ENCODE assay signal across 15 cellular contexts in genomic region chr1:40773748-40774265, GRCh38. TPM values are rescaled to one million over a fixed set of nuclear protein-coding genes. Genes with fewer than 3 reads are reported as not detected.
DNase-seq lines count a peak whose midpoint lies in the region; ATAC-seq, FAIRE-seq and TF ChIP-seq lines count a peak whose summit lies in the region.
"Had no signal": no experiment of that assay in that cellular context is flagged by ENCODE, and none has a peak within 500 bp of the region (broad histone marks: within the 10 kb centered on the region; RNA-seq: fewer than 3 reads in every experiment).

No MANE protein-coding gene starts in this region.

- no peak overlapping the region for H2AFZ ChIP-seq in endothelial cell of umbilical vein (ENCODE audit: low read depth, low read length)

- H3K4me1 ChIP-seq in endothelial cell of umbilical vein (ENCODE audit: control insufficient read depth, extremely low read depth, insufficient read depth, low read length), result no peaks in the 10 kb centered on the region
- no peaks in the 10 kb centered on the region for H3K4me1 ChIP-seq in pancreas
- H3K4me1 ChIP-seq: HAP-1 had no signal

- CTCF ChIA-PET in activated naive CD4-positive, alpha-beta T cell treated with anti-CD3 and anti-CD28 coated beads, Interleukin-2, amount 10 ng/mL, durations not matched to agents 7 days and 5 days (lab: Charles Lee), result interaction anchor here (0.7 to 7.3 kb wide), 38 partner anchors 9 to 193 kb away, joined by 3 to 139 read pairs (median 5); no protein-coding TSS in a partner anchor
- CTCF ChIA-PET in endothelial cell of umbilical vein (lab: Charles Lee), result interaction anchor here (0.6 to 6.7 kb wide), 52 partner anchors 8 to 230 kb away, joined by 3 to 235 read pairs (median 5); partner anchors contain the start of genes CITED4 and NFYC

- H3K36me3 Mint-ChIP-seq in activated naive CD4-positive, alpha-beta T cell treated with anti-CD3 and anti-CD28 coated beads, Interleukin-2, amount 10 ng/mL, durations not matched to agents 7 days and 5 days, result peaks cover 51% of the 10 kb centered on the region

- H3K27me3 ChIP-seq in endothelial cell of umbilical vein (ENCODE audit: control insufficient read depth in 2 of 2, insufficient read depth in 2 of 2, low read length in 2 of 2), result no peaks in the 10 kb centered on the region
- no peaks in the 10 kb centered on the region for H3K27me3 ChIP-seq in pancreas
- H3K27me3 ChIP-seq: body of pancreas, esophagus squamous epithelium, Peyer's patch had no signal

- BruUV-seq in endothelial cell of umbilical vein (replicated peaks; lab: Mats Ljungman, UMichigan), result no TSS peak

- peaks cover 4% of the 10 kb centered on the region for H3K9me3 Mint-ChIP-seq in activated naive CD4-positive, alpha-beta T cell treated with anti-CD3 and anti-CD28 coated beads, Interleukin-2, amount 10 ng/mL, durations not matched to agents 7 days and 5 days

- H3K4me1 Mint-ChIP-seq in activated naive CD4-positive, alpha-beta T cell treated with anti-CD3 and anti-CD28 coated beads, Interleukin-2, amount 10 ng/mL, durations not matched to agents 7 days and 5 days, result peaks cover 24% of the 10 kb centered on the region

- H3K4me2 ChIP-seq in endothelial cell of umbilical vein (ENCODE audit: insufficient read depth, low read length), result no peak overlapping the region

- intact Hi-C loops in endothelial cell of umbilical vein (cut with micrococcal nuclease), result loop anchor here (1.0 to 5.0 kb wide), 5 partner anchors 67 to 178 kb away; partner anchors contain the start of gene NFYC
- intact Hi-C loops in pancreas (cut with DNase I), result no loop called here

- H3K27ac ChIP-seq in endothelial cell of umbilical vein (ENCODE audit: insufficient read depth, low read depth, low read length) (no peak overlapping the region), pancreas (no peak overlapping the region)
- H3K27ac ChIP-seq: body of pancreas, esophagus squamous epithelium, thoracic aorta had no signal

- POLR2A ChIA-PET in endothelial cell of umbilical vein (lab: Charles Lee), result no interaction called here

- no peak for FAIRE-seq in endothelial cell of umbilical vein (lab: Jason Lieb, UNC)
- no peak for FAIRE-seq in pancreas (lab: Jason Lieb, UNC)

- no peak for TF ChIP-seq CTCF in endothelial cell of umbilical vein (IDR thresholded peaks at IDR 0.05; ENCODE audit: extremely low read depth in 1 of 2, insufficient read depth in 1 of 2, low read depth in 1 of 2, low read length in 2 of 2)
- no peak for TF ChIP-seq CTCF in pancreas (IDR thresholded peaks at IDR 0.05)

- no peaks in the 10 kb centered on the region for H3K27me3 Mint-ChIP-seq in activated naive CD4-positive, alpha-beta T cell treated with anti-CD3 and anti-CD28 coated beads, Interleukin-2, amount 10 ng/mL, durations not matched to agents 7 days and 5 days

- peak; percentile 8 for DNase-seq in activated naive CD4-positive, alpha-beta T cell treated with anti-CD3 and anti-CD28 coated beads, Interleukin-2, amount 10 ng/mL, durations not matched to agents 7 days and 5 days
- no peak for DNase-seq in activated naive CD4-positive, alpha-beta T cell (lab: John Stamatoyannopoulos, UW)
- DNase-seq in NCI-H146 (lab: John Stamatoyannopoulos, UW) (peak; percentile 49), endothelial cell of umbilical vein (ENCODE audit: low read depth, low spot score) (peak; percentile 8), pancreas (no peak), hippocampal formation (lab: John Stamatoyannopoulos, UW) (no peak)
- no peak for DNase-seq in activated CD4-positive, CD25-positive, alpha-beta regulatory T cell treated with anti-CD3 and anti-CD28 coated beads, Interleukin-2, amount 50 U/mL, for 72 hours
- DNase-seq: esophagus squamous epithelium had no signal

- H3K9me3 ChIP-seq in endothelial cell of umbilical vein (replicated peaks; ENCODE audit: control insufficient read depth, insufficient read depth, low read length) (no peaks in the 10 kb centered on the region), pancreas (no peaks in the 10 kb centered on the region)
- H3K9me3 ChIP-seq: body of pancreas, Peyer's patch, thoracic aorta had no signal

- 39 to 46% methylated on average over 6 of the region's 6 CpGs for WGBS in pancreas, 2 donors

- H3K36me3 ChIP-seq in endothelial cell of umbilical vein (ENCODE audit: control insufficient read depth in 2 of 2, extremely low read depth in 1 of 2, insufficient read depth in 2 of 2, low read length in 2 of 2), result peaks cover 0 to 6% of the 10 kb centered on the region in 2 experiments
- H3K36me3 ChIP-seq in pancreas, result peaks cover 0 to 16% (median 0%) of the 10 kb centered on the region in 3 donors

- ATAC-seq in pancreas (peak; percentile 23 to 56 (median 32)), GM18502 (IDR thresholded peaks at IDR 0.05; ENCODE audit: poor library complexity, unreplicated experiment) (no peak)

- dilution Hi-C loops in endothelial cell of umbilical vein (cut with MboI; ENCODE audit: extremely low pct_ligation_motif_present, low sequenced_read_pairs), result no loop called here

- H3K79me2 ChIP-seq in endothelial cell of umbilical vein (ENCODE audit: control insufficient read depth, insufficient read depth, low read length), result no peaks in the 10 kb centered on the region

- no peaks in the 10 kb centered on the region for H4K20me1 ChIP-seq in endothelial cell of umbilical vein (replicated peaks; ENCODE audit: control insufficient read depth, extremely low read depth, insufficient read depth, low read length)

- no peaks in the 10 kb centered on the region for H3K9me1 ChIP-seq in endothelial cell of umbilical vein (replicated peaks; ENCODE audit: control insufficient read depth, extremely low read depth, insufficient read depth, low read length)

- TF ChIP-seq POLR2A in endothelial cell of umbilical vein (IDR thresholded peaks at IDR 0.05; ENCODE audit: low read depth, low read length), result no peak

- no peak overlapping the region for H3K27ac Mint-ChIP-seq in activated naive CD4-positive, alpha-beta T cell treated with anti-CD3 and anti-CD28 coated beads, Interleukin-2, amount 10 ng/mL, durations not matched to agents 7 days and 5 days

- H3K4me3 Mint-ChIP-seq in activated naive CD4-positive, alpha-beta T cell treated with anti-CD3 and anti-CD28 coated beads, Interleukin-2, amount 10 ng/mL, durations not matched to agents 7 days and 5 days, result no peak overlapping the region

- H3K4me3 ChIP-seq in endothelial cell of umbilical vein (replicated peaks in 1 of 3; ENCODE audit: insufficient read depth in 1 of 3, low read depth in 1 of 3, low read length in 3 of 3) (no peak overlapping the region), pancreas (no peak overlapping the region)
- H3K4me3 ChIP-seq: body of pancreas, esophagus squamous epithelium, HAP-1, Peyer's patch, thoracic aorta had no signal

- no peak overlapping the region for H3K9ac ChIP-seq in endothelial cell of umbilical vein (replicated peaks; ENCODE audit: extremely low read depth, insufficient read depth, low read length)

TF ChIP-seq in endothelial cell of umbilical vein, 7 proteins besides CTCF, POLR2A, EP300 and RAD21:
- TF ChIP-seq POLR2AphosphoS5 (IDR thresholded peaks at IDR 0.05; ENCODE audit: insufficient read depth, low read depth, low read length), result no peak
- TF ChIP-seq JUN (IDR thresholded peaks at IDR 0.05; ENCODE audit: borderline replicate concordance, insufficient read depth, insufficient read length, low read depth), result no peak
- no peak for TF ChIP-seq EZH2 (IDR thresholded peaks at IDR 0.05; ENCODE audit: borderline replicate concordance, low read depth, low read length, severe bottlenecking)
- TF ChIP-seq MAX (IDR thresholded peaks at IDR 0.05; ENCODE audit: insufficient read depth, insufficient read length), result no peak
- no peak for TF ChIP-seq FOS (IDR thresholded peaks at IDR 0.05; ENCODE audit: borderline replicate concordance, insufficient read depth, low read length)
- no peak for TF ChIP-seq MYC (IDR thresholded peaks at IDR 0.05; ENCODE audit: low read depth, low read length)
- TF ChIP-seq GATA2 (IDR thresholded peaks at IDR 0.05; ENCODE audit: insufficient read depth, insufficient read length, low read depth, low read length), result no peak

RNA-seq across cellular contexts. Expression of gene KCNQ4, which starts 9.8 kb away (rescaled TPM):
- total RNA-seq in endothelial cell of umbilical vein (0.07 and 0.23 TPM in 2 replicates), pancreas (1 to 10 TPM in 3 of 6 donors, under 1 TPM in 3; 0.35 to 1.7 (median 0.93) TPM)
- polyA plus RNA-seq in endothelial cell of umbilical vein (0.06 TPM in 2 replicates), pancreas (1 to 10 TPM; 4.1 to 6.5 TPM)
- 0.01 TPM in 2 replicates for polyA plus RNA-seq in endothelial cell of umbilical vein (2011; cell fraction: cytosol; rRNA removed)
- polyA plus RNA-seq in endothelial cell of umbilical vein (2011; cell fraction: nucleus; rRNA removed), result 0.18 and 0.21 TPM in 2 replicates
- 0.12 and 0.26 TPM in 2 replicates for polyA plus RNA-seq in endothelial cell of umbilical vein (2012)
- polyA minus RNA-seq in endothelial cell of umbilical vein, result 0.07 TPM in 1 of 2 replicates, not detected in the other
- polyA minus RNA-seq in endothelial cell of umbilical vein (2011; cell fraction: cytosol; rRNA and poly(A)+ RNA removed), result not detected
- polyA minus RNA-seq in endothelial cell of umbilical vein (2011; cell fraction: nucleus; rRNA and poly(A)+ RNA removed), result 0.14 and 0.29 TPM in 2 replicates
- total RNA-seq: dermis microvascular lymphatic vessel endothelial cell had no signal
- polyA plus RNA-seq: keratinocyte had no signal

Comparison
In these comparisons a context has a peak if more than half of its experiments do, and no peak if none do; other contexts are left out.
1. DNase-seq: peak in activated naive CD4-positive, alpha-beta T cell treated with anti-CD3 and anti-CD28 coated beads, Interleukin-2, amount 10 ng/mL, durations not matched to agents 7 days and 5 days (single experiment), NCI-H146 (single experiment) and endothelial cell of umbilical vein (single experiment); none in activated naive CD4-positive, alpha-beta T cell (0 of 4), pancreas (0 of 6), activated CD4-positive, CD25-positive, alpha-beta regulatory T cell treated with anti-CD3 and anti-CD28 coated beads, Interleukin-2, amount 50 U/mL, for 72 hours (single experiment) and hippocampal formation (0 of 2).